In the genomic region with DNA sequence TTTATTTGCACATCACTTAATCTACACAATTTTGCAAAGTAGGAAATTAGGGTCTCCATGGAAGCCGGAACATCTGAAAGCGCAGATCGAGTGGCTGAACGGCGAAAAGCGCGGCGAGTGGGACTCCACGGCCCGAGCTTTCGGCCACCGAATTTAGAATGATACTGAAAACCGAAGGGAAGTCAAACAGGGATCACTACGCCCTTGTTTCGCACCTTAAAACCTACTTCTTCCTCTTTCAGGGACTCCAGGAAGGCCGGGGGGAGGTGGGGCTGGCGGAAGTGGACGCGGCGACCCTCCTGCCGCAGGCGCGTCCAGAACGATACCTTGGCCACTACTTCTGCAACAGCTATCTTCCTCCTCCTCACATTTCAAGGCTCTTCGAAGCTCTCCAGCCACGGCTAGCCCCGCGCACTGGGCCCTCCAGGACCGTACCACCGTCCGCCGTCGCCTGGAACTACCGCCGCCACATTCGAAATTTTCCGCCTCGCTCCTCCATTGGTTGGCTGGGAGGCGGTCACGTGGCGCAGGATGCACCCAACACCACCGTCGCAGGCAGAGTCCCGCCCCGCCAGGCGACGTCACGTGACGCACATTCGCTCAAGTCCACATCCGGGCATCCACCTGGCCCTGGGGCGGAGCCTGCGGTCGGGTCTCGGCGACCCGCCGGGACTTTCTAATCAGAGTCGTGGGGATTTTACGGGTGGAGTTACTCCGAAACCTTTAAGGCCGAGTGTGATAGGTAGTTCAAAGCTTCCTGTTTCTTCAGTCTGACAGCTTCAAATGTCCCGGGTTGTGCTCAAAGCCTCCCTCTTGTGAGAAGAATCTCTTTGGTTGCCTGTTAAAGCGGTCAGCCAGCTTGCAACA, we compare ENCODE assay signal across 8 cellular contexts. TPM values are rescaled to one million over a fixed set of nuclear protein-coding genes. Genes with fewer than 3 reads are reported as not detected.
DNase-seq lines count a peak whose midpoint lies in the region; ATAC-seq and TF ChIP-seq lines count a peak whose summit lies in the region.

TSS of gene SGO1 (minus strand) at position 474 of the 867 bp plus-strand sequence. CDS start 2,179 bp downstream, outside the sequence.

- peak within 1 kb of the TSS; percentile 84 for H3K18ac ChIP-seq in IMR-90 (ENCODE audit: low read depth, low read length)

- H3K36me3 ChIP-seq in IMR-90 (ENCODE audit: control insufficient read depth, insufficient read depth, low read length) (no peaks in the 10 kb centered on the region), mucosa of descending colon (ENCODE audit: low read depth) (no peaks in the 10 kb centered on the region)

- peak within 1 kb of the TSS; percentile 77 for H3K23ac ChIP-seq in IMR-90 (ENCODE audit: low read depth, low read length)

- dilution Hi-C loops in IMR-90 (cut with HindIII; ENCODE audit: low sequenced_read_pairs, unreplicated experiment), result no loop called here

- no peaks in the 10 kb centered on the region for H4K20me1 ChIP-seq in IMR-90 (ENCODE audit: insufficient read depth, low read length)

- CTCF ChIA-PET in IMR-90 (lab: Yijun Ruan, JAX), result interaction anchor here (1.1 kb wide), 1 partner anchor 146 kb away, joined by 4 read pairs; the partner anchor contains the start of gene KAT2B

- H3K27me3 ChIP-seq in IMR-90 (ENCODE audit: control insufficient read depth, insufficient read depth, low read length), result no peaks in the 10 kb centered on the region

- ATAC-seq in GM21529 (IDR thresholded peaks at IDR 0.05; ENCODE audit: unreplicated experiment), result peak; percentile 93
- peak; percentile 96 for ATAC-seq in IMR-90 (ENCODE audit: low read depth)
- ATAC-seq in mucosa of descending colon, result peak; percentile 99

- H4K5ac ChIP-seq in IMR-90 (ENCODE audit: low read depth, low read length), result peak within 1 kb of the TSS; percentile 85

- WGBS in IMR-90 (ENCODE audit: extremely low coverage in 2 of 2, insufficient read length in 1 of 2), 2 experiments, result 0% methylated on average over 23 of the region's 64 CpGs; no CpG with 5 or more reads in 1 of the 2 experiments

- H3K9me3 ChIP-seq in IMR-90 (ENCODE audit: control insufficient read depth, insufficient read depth, low read length) (no peaks in the 10 kb centered on the region), mucosa of descending colon (no peaks in the 10 kb centered on the region)

- TF ChIP-seq POLR2A in IMR-90 (IDR thresholded peaks at IDR 0.05; ENCODE audit: low read depth, low read length), result peak; percentile 90

- H3K9ac ChIP-seq in IMR-90 (ENCODE audit: low read depth, low read length), result peak within 1 kb of the TSS; percentile 96

- peak within 1 kb of the TSS; percentile 33; the same call in 2 of the 3 replicates for H2BK15ac ChIP-seq in IMR-90 (ENCODE audit: low read depth, low read length)

- H2AFZ ChIP-seq in IMR-90 (replicated peaks; ENCODE audit: low read length, poor library complexity), result peak within 1 kb of the TSS; percentile 96

- POLR2A ChIA-PET in IMR-90 (lab: Charles Lee; ENCODE audit: unreplicated experiment), result interaction anchor here (0.6 to 0.7 kb wide), 2 partner anchors 12 to 16 kb away, joined by 3 to 5 read pairs; no protein-coding TSS in a partner anchor

- peak within 1 kb of the TSS; percentile 93 for H3K56ac ChIP-seq in IMR-90 (ENCODE audit: extremely low read depth, insufficient read depth, low read length)

- peak within 1 kb of the TSS; percentile 73 for H4K91ac ChIP-seq in IMR-90 (ENCODE audit: insufficient read depth, low read depth, low read length)

- peak within 1 kb of the TSS; percentile 87 to 92 for H4K8ac ChIP-seq in IMR-90 (ENCODE audit: low read depth in 2 of 2, low read length in 2 of 2)

- H3K27ac ChIP-seq in IMR-90 (ENCODE audit: insufficient read depth, low read length), result peak within 1 kb of the TSS; percentile 93

- TF ChIP-seq RAD21 in IMR-90 (IDR thresholded peaks at IDR 0.05; ENCODE audit: low read length), result no peak

- peaks cover 0 to 6% of the 10 kb centered on the region in 2 experiments; a peak in 1 of 4 replicates for H3K79me1 ChIP-seq in IMR-90 (ENCODE audit: low read depth in 1 of 2, low read length in 2 of 2)

- TF ChIP-seq CTCF in IMR-90 (conservative IDR thresholded peaks at IDR 0.05; ENCODE audit: low read depth, low read length) (no peak), epithelial cell of proximal tubule (conservative IDR thresholded peaks at IDR 0.05; ENCODE audit: low read depth, low read length) (peak; percentile 16), mucosa of descending colon (IDR thresholded peaks at IDR 0.05) (peak; percentile 6)

- H3K4ac ChIP-seq in IMR-90 (ENCODE audit: low read depth, low read length), result peak within 1 kb of the TSS; percentile 77

- intact Hi-C loops in IMR-90 (cut with micrococcal nuclease), result loop anchor here (1.0 to 5.0 kb wide), 4 partner anchors 146 to 297 kb away; partner anchors contain the start of genes KAT2B and RAB5A
- intact Hi-C loops in mucosa of descending colon (cut with DNase I, micrococcal nuclease), result no loop called here

- in situ Hi-C loops in IMR-90 (cut with MboI; ENCODE audit: low sequenced_read_pairs), result loop anchor here (10.0 kb wide), 1 partner anchor 241 kb away; the partner anchor contains the start of gene RAB5A

- H3K4me2 ChIP-seq in IMR-90 (ENCODE audit: low read depth, low read length), result peak within 1 kb of the TSS; percentile 100

- H2AK5ac ChIP-seq in IMR-90 (ENCODE audit: low read depth, low read length), result no peak within 1 kb of the TSS

- H2BK120ac ChIP-seq in IMR-90 (ENCODE audit: low read depth, low read length), result peak within 1 kb of the TSS; percentile 50

- no TSS peak for BruUV-seq in IMR-90 (replicated peaks; lab: Mats Ljungman, UMichigan)

- DNase-seq in DMS114 treated with DMSO at 0.1 percent for 48 hours (lab: John Stamatoyannopoulos, UW; ENCODE audit: unreplicated experiment) (peak; percentile 91), IMR-90 (peak; percentile 96), OCI-M1 (lab: John Stamatoyannopoulos, UW) (peak; percentile 99), activated T-cell treated with anti-CD3 and anti-CD28 coated beads for 24 hours (ENCODE audit: low read depth) (peak; percentile 100), epithelial cell of proximal tubule (ENCODE audit: low read depth) (peak; percentile 83), mucosa of descending colon (peak; percentile 100)
- peak; percentile 100 for DNase-seq in stimulated activated CD8-positive, alpha-beta memory T cell treated with anti-CD3 and anti-CD28 coated beads, Interleukin-4, amount 100 ng/mL, for 24 hours (ENCODE audit: low read depth)

- no peaks in the 10 kb centered on the region for H3K9me1 ChIP-seq in IMR-90 (ENCODE audit: insufficient read depth, low read length)

- H3K4me3 ChIP-seq in IMR-90 (ENCODE audit: insufficient read depth, low read depth, low read length) (peak within 1 kb of the TSS; percentile 89), epithelial cell of proximal tubule (ENCODE audit: low read depth, low read length) (peak within 1 kb of the TSS; percentile 91), mucosa of descending colon (peak within 1 kb of the TSS; percentile 52)

- H3K14ac ChIP-seq in IMR-90 (replicated peaks; ENCODE audit: low read depth, low read length), result peak within 1 kb of the TSS; percentile 68

- H2BK20ac ChIP-seq in IMR-90 (ENCODE audit: low read depth, low read length), result 0 out of 2 replicates have a peak within 1 kb of the TSS, but pooled peaks have one; percentile 25

- peak within 1 kb of the TSS; percentile 77 for H2BK5ac ChIP-seq in IMR-90 (ENCODE audit: low read depth, low read length, poor library complexity, severe bottlenecking)

- no peaks in the 10 kb centered on the region for H3K4me1 ChIP-seq in IMR-90 (ENCODE audit: control insufficient read depth, insufficient read depth, low read length)
- peaks cover 13% of the 10 kb centered on the region for H3K4me1 ChIP-seq in mucosa of descending colon (ENCODE audit: low read depth)

- peak within 1 kb of the TSS; percentile 71 for H2AK9ac ChIP-seq in IMR-90 (replicated peaks; ENCODE audit: low read depth, low read length, poor library complexity)

TF ChIP-seq in IMR-90, 13 proteins besides CTCF, POLR2A, EP300 and RAD21 (continues in another document):
- TF ChIP-seq ELK1 (IDR thresholded peaks at IDR 0.05; ENCODE audit: borderline replicate concordance, low read depth, low read length) (no peak), FOS (IDR thresholded peaks at IDR 0.05; ENCODE audit: low read depth, low read length) (peak; percentile 92), MAZ (IDR thresholded peaks at IDR 0.05; ENCODE audit: borderline replicate concordance, low read depth, low read length) (peak; percentile 13; the same call in 1 of the 2 replicates), MXI1 (IDR thresholded peaks at IDR 0.05; ENCODE audit: borderline replicate concordance, low read depth, low read length) (peak; percentile 98), RFX5 (IDR thresholded peaks at IDR 0.05; ENCODE audit: low read depth, low read length) (no peak), MAFK (IDR thresholded peaks at IDR 0.05; ENCODE audit: low read depth, low read length) (no peak), SMC3 (IDR thresholded peaks at IDR 0.05; ENCODE audit: low read depth, low read length) (no peak; the same call in 1 of the 2 replicates), NFE2L2 (IDR thresholded peaks at IDR 0.05; ENCODE audit: low read depth, low read length) (no peak), BHLHE40 (IDR thresholded peaks at IDR 0.05; ENCODE audit: low read depth, low read length) (peak; percentile 82), RCOR1 (IDR thresholded peaks at IDR 0.05; ENCODE audit: insufficient replicate concordance, low read length) (no peak)
- TF ChIP-seq, protein P1, sequence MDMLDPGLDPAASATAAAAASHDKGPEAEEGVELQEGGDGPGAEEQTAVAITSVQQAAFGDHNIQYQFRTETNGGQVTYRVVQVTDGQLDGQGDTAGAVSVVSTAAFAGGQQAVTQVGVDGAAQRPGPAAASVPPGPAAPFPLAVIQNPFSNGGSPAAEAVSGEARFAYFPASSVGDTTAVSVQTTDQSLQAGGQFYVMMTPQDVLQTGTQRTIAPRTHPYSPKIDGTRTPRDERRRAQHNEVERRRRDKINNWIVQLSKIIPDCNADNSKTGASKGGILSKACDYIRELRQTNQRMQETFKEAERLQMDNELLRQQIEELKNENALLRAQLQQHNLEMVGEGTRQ (IDR thresholded peaks at IDR 0.05; ENCODE audit: low read depth, low read length), result peak; percentile 100

RNA-seq across cellular contexts. Expression of gene SGO1, which starts in this region (rescaled TPM):
- total RNA-seq in IMR-90 (2012; rRNA removed) (5.2 and 8.1 TPM in 2 replicates), epithelial cell of proximal tubule (10.3 and 16.6 TPM in 2 replicates), mucosa of descending colon (1 to 10 TPM; 1.6 to 6.6 (median 2.1) TPM)
- polyA plus RNA-seq in IMR-90 (2012; rRNA removed), result 2.9 and 3.2 TPM in 2 replicates
- polyA plus RNA-seq in IMR-90 (2012; cell fraction: cytosol; rRNA removed), result 0.27 and 0.96 TPM in 2 replicates
- polyA plus RNA-seq in IMR-90 (2012; cell fraction: nucleus; rRNA removed; ENCODE audit: low replicate concordance), result 0.11 and 0.58 TPM in 2 replicates

Comparison
In these comparisons a context has a peak if more than half of its experiments do, and no peak if none do; other contexts are left out.
1. Peak in every context shown above with its lines: DNase-seq, ATAC-seq, H3K4me3 ChIP-seq and H3K27ac ChIP-seq.